Comparison of ENCODE assay signal across 14 cellular contexts in the genomic region with DNA sequence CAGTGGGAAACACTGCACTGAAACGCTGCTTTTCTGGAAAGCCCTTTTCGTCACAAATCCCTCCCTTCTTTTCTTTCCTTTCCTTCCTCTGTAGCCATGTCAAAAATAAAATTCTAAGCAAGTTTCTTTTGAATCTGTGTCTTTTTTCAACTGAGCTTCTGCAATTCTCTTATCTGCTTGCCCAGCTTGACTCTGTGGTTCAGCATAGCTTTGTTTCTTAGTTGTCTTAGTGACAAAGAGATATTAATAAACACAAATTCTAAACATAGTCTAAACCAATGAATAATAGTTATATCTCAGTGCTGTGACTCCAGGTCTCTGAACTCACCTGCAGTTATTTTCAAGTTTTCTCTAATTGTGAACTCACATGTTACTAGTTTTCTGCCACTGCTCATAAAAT. TPM values are rescaled to one million over a fixed set of nuclear protein-coding genes. Genes with fewer than 3 reads are reported as not detected.
A peak's percentile ranks its signal among the peaks of the same experiment; 100 is the strongest.
DNase-seq lines count a peak whose midpoint lies in the region; ATAC-seq and TF ChIP-seq lines count a peak whose summit lies in the region.
"Had no signal": no experiment of that assay in that cellular context is flagged by ENCODE, and none has a peak within 500 bp of the region (broad histone marks: within the 10 kb centered on the region; RNA-seq: fewer than 3 reads in every experiment).

No MANE protein-coding gene starts in this region.

- TF ChIP-seq POLR2A in sigmoid colon (IDR thresholded peaks at IDR 0.05) = no peak

- no peaks in the 10 kb centered on the region for H3K27me3 ChIP-seq in sigmoid colon
- H3K27me3 ChIP-seq: foreskin keratinocyte had no signal

- no peak for TF ChIP-seq CTCF in endothelial cell (IDR thresholded peaks at IDR 0.05; ENCODE audit: unreplicated experiment)
- TF ChIP-seq CTCF in sigmoid colon (IDR thresholded peaks at IDR 0.05) = no peak

- H3K27me3 Mint-ChIP-seq in endothelial cell (ENCODE audit: unreplicated experiment) = peaks cover 2% of the 10 kb centered on the region
- H3K27me3 Mint-ChIP-seq: dendritic cell treated with granulocyte-macrophage colony-stimulating factor and Interleukin-4, amounts not matched to agents 40 ng/mL and 50 ng/mL, for 4 days had no signal

- H3K4me1 ChIP-seq in sigmoid colon = peaks cover 0 to 44% (median 30%) of the 10 kb centered on the region in 4 donors
- H3K4me1 ChIP-seq: foreskin keratinocyte had no signal

- H3K27ac Mint-ChIP-seq in endothelial cell (ENCODE audit: unreplicated experiment) = peak overlapping the region; percentile 89
- H3K27ac Mint-ChIP-seq: dendritic cell treated with granulocyte-macrophage colony-stimulating factor and Interleukin-4, amounts not matched to agents 40 ng/mL and 50 ng/mL, for 4 days had no signal

- no peak for DNase-seq in endothelial cell (ENCODE audit: low spot score)
- no peak for DNase-seq in sigmoid colon
- no peak for DNase-seq in AG20443 (ENCODE audit: low spot score)
- DNase-seq in CD1c-positive myeloid dendritic cell (ENCODE audit: extremely low spot score) = no peak
- DNase-seq: activated CD4-positive, CD25-positive, alpha-beta regulatory T cell; foreskin keratinocyte; GF-D8; NCI-H748 treated with DMSO at 0.1 percent for 48 hours; SHP77 treated with DMSO at 0.1 percent for 48 hours had no signal

- 35 to 83% methylated on average over 2 of the region's 2 CpGs for WGBS in sigmoid colon, 2 donors

- H3K9me3 ChIP-seq in sigmoid colon = no peaks in the 10 kb centered on the region

- no peaks in the 10 kb centered on the region for H3K9me3 Mint-ChIP-seq in endothelial cell (ENCODE audit: unreplicated experiment)
- H3K9me3 Mint-ChIP-seq: dendritic cell treated with granulocyte-macrophage colony-stimulating factor and Interleukin-4, amounts not matched to agents 40 ng/mL and 50 ng/mL, for 4 days had no signal

- intact Hi-C loops in sigmoid colon (cut with DNase I) = loop anchor here (5.0 kb wide), 3 partner anchors 56 to 356 kb away; partner anchors contain the start of gene PTGS2

- no peaks in the 10 kb centered on the region for H3K36me3 Mint-ChIP-seq in endothelial cell (ENCODE audit: low read depth, unreplicated experiment)

- peaks cover 6% of the 10 kb centered on the region for H3K4me1 Mint-ChIP-seq in endothelial cell (ENCODE audit: unreplicated experiment)

- peak overlapping the region; percentile 6 to 84 (median 76) for H3K27ac ChIP-seq in sigmoid colon
- H3K27ac ChIP-seq: foreskin keratinocyte had no signal

- H3K4me3 Mint-ChIP-seq in endothelial cell (ENCODE audit: unreplicated experiment) = no peak overlapping the region
- H3K4me3 Mint-ChIP-seq: dendritic cell treated with granulocyte-macrophage colony-stimulating factor and Interleukin-4, amounts not matched to agents 40 ng/mL and 50 ng/mL, for 4 days had no signal

- peak overlapping the region in 2 of 4 donors; percentile 11 to 26 for H3K4me3 ChIP-seq in sigmoid colon
- H3K4me3 ChIP-seq: skin epidermis had no signal

- no peaks in the 10 kb centered on the region for H3K36me3 ChIP-seq in sigmoid colon

- TF ChIP-seq EP300 in sigmoid colon (IDR thresholded peaks at IDR 0.05) = no peak

- peak; percentile 48 for ATAC-seq in GM21390 (IDR thresholded peaks at IDR 0.05; ENCODE audit: unreplicated experiment)
- peak; percentile 80 for ATAC-seq in HG03565 (IDR thresholded peaks at IDR 0.05; ENCODE audit: unreplicated experiment)
- no peak for ATAC-seq in GM21717 (IDR thresholded peaks at IDR 0.05; ENCODE audit: unreplicated experiment)
- ATAC-seq: foreskin keratinocyte had no signal

RNA-seq across cellular contexts. Expression of gene PTGS2, which starts 53.7 kb away (rescaled TPM):
- total RNA-seq in endothelial cell (ENCODE audit: unreplicated experiment) (22.2 TPM), sigmoid colon (100 to 1,000 TPM in 1 of 4 donors, 10 to 100 TPM in 3; 16.1 to 118 (median 31.1) TPM)
- polyA plus RNA-seq in sigmoid colon = 1 to 10 TPM in 2 of 3 donors, under 1 TPM in 1; 0.60 to 8.1 (median 3.0) TPM
